In the genomic region with DNA sequence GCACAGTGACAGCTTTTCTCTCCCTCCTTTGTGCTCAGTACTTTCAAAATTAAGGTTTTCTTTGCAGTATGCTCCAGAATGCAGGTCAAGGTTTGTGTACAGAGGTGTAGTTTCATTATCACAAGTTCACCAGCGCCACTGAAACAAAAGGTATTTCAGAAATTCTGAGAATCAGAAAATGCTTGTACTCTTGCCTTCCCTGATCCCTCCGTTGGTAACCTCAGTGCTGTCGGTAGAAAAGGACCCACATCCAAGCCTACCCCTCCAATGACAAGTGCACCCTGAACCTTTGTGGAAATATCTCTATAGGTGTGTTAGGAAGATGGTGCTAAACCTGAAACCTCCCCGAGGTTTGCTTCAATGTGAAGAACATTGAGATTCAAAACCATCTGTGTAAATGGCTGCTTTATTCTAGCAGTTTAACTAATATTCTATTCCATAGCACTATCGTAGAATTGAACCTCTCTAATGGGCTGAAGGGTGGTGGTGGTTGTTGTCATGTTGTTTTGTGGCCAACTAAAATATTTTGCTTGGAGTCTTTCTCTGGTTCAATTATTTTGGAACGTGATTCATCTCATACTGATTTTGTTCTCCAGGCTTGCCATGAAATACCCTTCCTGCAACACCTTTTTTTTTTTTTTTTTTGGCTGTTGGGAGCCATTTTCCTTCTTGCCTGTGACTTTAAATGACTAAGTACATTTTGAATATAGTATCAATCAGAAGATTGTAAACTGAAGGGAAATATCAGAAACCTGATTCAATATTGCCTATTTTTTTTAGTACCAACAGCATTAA, we compare ENCODE assay signal across 2 cellular contexts.
TF ChIP-seq lines count a peak whose summit lies in the region.

No MANE protein-coding gene starts in this region.

TF ChIP-seq in SK-N-SH, 30 proteins besides CTCF, POLR2A, EP300 and RAD21 (continued from another document):
- TF ChIP-seq, protein P1, sequence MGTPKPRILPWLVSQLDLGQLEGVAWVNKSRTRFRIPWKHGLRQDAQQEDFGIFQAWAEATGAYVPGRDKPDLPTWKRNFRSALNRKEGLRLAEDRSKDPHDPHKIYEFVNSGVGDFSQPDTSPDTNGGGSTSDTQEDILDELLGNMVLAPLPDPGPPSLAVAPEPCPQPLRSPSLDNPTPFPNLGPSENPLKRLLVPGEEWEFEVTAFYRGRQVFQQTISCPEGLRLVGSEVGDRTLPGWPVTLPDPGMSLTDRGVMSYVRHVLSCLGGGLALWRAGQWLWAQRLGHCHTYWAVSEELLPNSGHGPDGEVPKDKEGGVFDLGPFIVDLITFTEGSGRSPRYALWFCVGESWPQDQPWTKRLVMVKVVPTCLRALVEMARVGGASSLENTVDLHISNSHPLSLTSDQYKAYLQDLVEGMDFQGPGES (IDR thresholded peaks at IDR 0.05; ENCODE audit: low read depth, low read length), result no peak
- TF ChIP-seq, protein P2, sequence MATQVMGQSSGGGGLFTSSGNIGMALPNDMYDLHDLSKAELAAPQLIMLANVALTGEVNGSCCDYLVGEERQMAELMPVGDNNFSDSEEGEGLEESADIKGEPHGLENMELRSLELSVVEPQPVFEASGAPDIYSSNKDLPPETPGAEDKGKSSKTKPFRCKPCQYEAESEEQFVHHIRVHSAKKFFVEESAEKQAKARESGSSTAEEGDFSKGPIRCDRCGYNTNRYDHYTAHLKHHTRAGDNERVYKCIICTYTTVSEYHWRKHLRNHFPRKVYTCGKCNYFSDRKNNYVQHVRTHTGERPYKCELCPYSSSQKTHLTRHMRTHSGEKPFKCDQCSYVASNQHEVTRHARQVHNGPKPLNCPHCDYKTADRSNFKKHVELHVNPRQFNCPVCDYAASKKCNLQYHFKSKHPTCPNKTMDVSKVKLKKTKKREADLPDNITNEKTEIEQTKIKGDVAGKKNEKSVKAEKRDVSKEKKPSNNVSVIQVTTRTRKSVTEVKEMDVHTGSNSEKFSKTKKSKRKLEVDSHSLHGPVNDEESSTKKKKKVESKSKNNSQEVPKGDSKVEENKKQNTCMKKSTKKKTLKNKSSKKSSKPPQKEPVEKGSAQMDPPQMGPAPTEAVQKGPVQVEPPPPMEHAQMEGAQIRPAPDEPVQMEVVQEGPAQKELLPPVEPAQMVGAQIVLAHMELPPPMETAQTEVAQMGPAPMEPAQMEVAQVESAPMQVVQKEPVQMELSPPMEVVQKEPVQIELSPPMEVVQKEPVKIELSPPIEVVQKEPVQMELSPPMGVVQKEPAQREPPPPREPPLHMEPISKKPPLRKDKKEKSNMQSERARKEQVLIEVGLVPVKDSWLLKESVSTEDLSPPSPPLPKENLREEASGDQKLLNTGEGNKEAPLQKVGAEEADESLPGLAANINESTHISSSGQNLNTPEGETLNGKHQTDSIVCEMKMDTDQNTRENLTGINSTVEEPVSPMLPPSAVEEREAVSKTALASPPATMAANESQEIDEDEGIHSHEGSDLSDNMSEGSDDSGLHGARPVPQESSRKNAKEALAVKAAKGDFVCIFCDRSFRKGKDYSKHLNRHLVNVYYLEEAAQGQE (IDR thresholded peaks at IDR 0.05; ENCODE audit: low read depth, low read length), result no peak
- TF ChIP-seq, protein P3, sequence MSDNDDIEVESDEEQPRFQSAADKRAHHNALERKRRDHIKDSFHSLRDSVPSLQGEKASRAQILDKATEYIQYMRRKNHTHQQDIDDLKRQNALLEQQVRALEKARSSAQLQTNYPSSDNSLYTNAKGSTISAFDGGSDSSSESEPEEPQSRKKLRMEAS (IDR thresholded peaks at IDR 0.05; ENCODE audit: low read depth), result no peak
- TF ChIP-seq JUND (IDR thresholded peaks at IDR 0.05) (no peak), CHD2 (IDR thresholded peaks at IDR 0.05; ENCODE audit: low read length, partially characterized antibody) (no peak), NRF1 (IDR thresholded peaks at IDR 0.05; ENCODE audit: low read depth, low read length) (no peak), FOXJ3 (CRISPR knock-in tag; IDR thresholded peaks at IDR 0.05) (no peak), EZH2phosphoT487 (IDR thresholded peaks at IDR 0.05; ENCODE audit: borderline replicate concordance, low read depth) (no peak), TAF1 (IDR thresholded peaks at IDR 0.05; ENCODE audit: borderline replicate concordance, low read depth, low read length) (no peak), GATA2 (CRISPR knock-in tag; IDR thresholded peaks at IDR 0.05) (no peak), MEF2A (IDR thresholded peaks at IDR 0.05; ENCODE audit: borderline replicate concordance, low read depth) (no peak), RFX5 (IDR thresholded peaks at IDR 0.05; ENCODE audit: low read length) (no peak), RXRA (IDR thresholded peaks at IDR 0.05; ENCODE audit: borderline replicate concordance, low read depth) (no peak), TCF12 (IDR thresholded peaks at IDR 0.05) (no peak), TEAD4 (IDR thresholded peaks at IDR 0.05; ENCODE audit: borderline replicate concordance, insufficient read depth) (no peak), SMC3 (IDR thresholded peaks at IDR 0.05; ENCODE audit: low read depth, low read length) (no peak), FOSL2 (IDR thresholded peaks at IDR 0.05; ENCODE audit: borderline replicate concordance, low read depth) (no peak)

TF ChIP-seq in SK-N-SH treated with all-trans-retinoic acid at 6 μM for 48 hours, 23 proteins besides CTCF, POLR2A, EP300 and RAD21 (continued from another document):
- TF ChIP-seq, protein P4, sequence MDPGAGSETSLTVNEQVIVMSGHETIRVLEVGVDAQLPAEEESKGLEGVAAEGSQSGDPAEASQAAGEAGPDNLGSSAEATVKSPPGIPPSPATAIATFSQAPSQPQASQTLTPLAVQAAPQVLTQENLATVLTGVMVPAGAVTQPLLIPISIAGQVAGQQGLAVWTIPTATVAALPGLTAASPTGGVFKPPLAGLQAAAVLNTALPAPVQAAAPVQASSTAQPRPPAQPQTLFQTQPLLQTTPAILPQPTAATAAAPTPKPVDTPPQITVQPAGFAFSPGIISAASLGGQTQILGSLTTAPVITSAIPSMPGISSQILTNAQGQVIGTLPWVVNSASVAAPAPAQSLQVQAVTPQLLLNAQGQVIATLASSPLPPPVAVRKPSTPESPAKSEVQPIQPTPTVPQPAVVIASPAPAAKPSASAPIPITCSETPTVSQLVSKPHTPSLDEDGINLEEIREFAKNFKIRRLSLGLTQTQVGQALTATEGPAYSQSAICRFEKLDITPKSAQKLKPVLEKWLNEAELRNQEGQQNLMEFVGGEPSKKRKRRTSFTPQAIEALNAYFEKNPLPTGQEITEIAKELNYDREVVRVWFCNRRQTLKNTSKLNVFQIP (CRISPR knock-in tag; IDR thresholded peaks at IDR 0.05; ENCODE audit: borderline replicate concordance, low read depth), result no peak
- TF ChIP-seq RARB (CRISPR knock-in tag; IDR thresholded peaks at IDR 0.05) (no peak), CSDC2 (CRISPR knock-in tag; IDR thresholded peaks at IDR 0.05) (no peak), ZNF565 (CRISPR knock-in tag; conservative IDR thresholded peaks at IDR 0.05; ENCODE audit: low read depth) (no peak), OSR1 (CRISPR knock-in tag; IDR thresholded peaks at IDR 0.05) (no peak)
